In genomic region chr5:173498286-173498685, GRCh38 we compare ENCODE assay signal across 13 cellular contexts.
DNase-seq lines count a peak whose midpoint lies in the region; ATAC-seq, FAIRE-seq and TF ChIP-seq lines count a peak whose summit lies in the region.
"Had no signal": no experiment of that assay in that cellular context is flagged by ENCODE, and none has a peak within 500 bp of the region (broad histone marks: within the 10 kb centered on the region; RNA-seq: fewer than 3 reads in every experiment).

No MANE protein-coding gene starts in this region.

- no peak overlapping the region for H3K4me3 ChIP-seq in HepG2 (replicated peaks in 1 of 3; ENCODE audit: insufficient read depth in 1 of 3, low read depth in 2 of 3, low read length in 3 of 3)
- H3K4me3 ChIP-seq: vagina had no signal

- no peak for TF ChIP-seq POLR2A in HepG2 (IDR thresholded peaks at IDR 0.05; ENCODE audit: insufficient read depth in 1 of 2, low read depth in 2 of 2, low read length in 2 of 2)

- no peak for TF ChIP-seq CTCF in HepG2 (CRISPR knock-in tag; IDR thresholded peaks at IDR 0.05)

- H3K79me2 ChIP-seq in HepG2 (ENCODE audit: insufficient read depth, low read length): no peaks in the 10 kb centered on the region

- no peak for TF ChIP-seq EP300 in Ishikawa (IDR thresholded peaks at IDR 0.05; ENCODE audit: borderline replicate concordance)
- no peak for TF ChIP-seq EP300 in HepG2 (IDR thresholded peaks at IDR 0.05; ENCODE audit: low read depth in 2 of 2, low read length in 2 of 2)
- TF ChIP-seq EP300 in HepG2 (CRISPR knock-in tag; IDR thresholded peaks at IDR 0.05; ENCODE audit: borderline replicate concordance): no peak

- no peaks in the 10 kb centered on the region for H3K36me3 ChIP-seq in HepG2 (replicated peaks in 1 of 2; ENCODE audit: control insufficient read depth in 1 of 2, insufficient read depth in 2 of 2, low read length in 2 of 2)
- H3K36me3 ChIP-seq: vagina had no signal

- CTCF ChIA-PET in HepG2 (lab: Yijun Ruan, JAX; ENCODE audit: low intra/inter-chr PET ratio, low total read pairs): no interaction called here

- H4K20me1 ChIP-seq in HepG2 (ENCODE audit: insufficient read depth, low read length): no peaks in the 10 kb centered on the region

- in situ Hi-C loops in HepG2 (cut with HindIII; ENCODE audit: extremely low pct_ligation_motif_present, low pct_unique_long_range_greater_than_20kb): no loop called here

- no peak overlapping the region for H3K27ac ChIP-seq in HepG2 (ENCODE audit: extremely low read length, insufficient read depth, low read length)
- H3K27ac ChIP-seq: HL-60, vagina had no signal

- H3K9me3 ChIP-seq in HepG2 (ENCODE audit: low read length): no peaks in the 10 kb centered on the region
- H3K9me3 ChIP-seq: vagina had no signal

- H3K4me2 ChIP-seq in HepG2 (ENCODE audit: low read depth, low read length): 0 out of 2 replicates have a peak overlapping the region, but pooled peaks have one; percentile 60

- ATAC-seq in HepG2 (no peak), HG03039 (IDR thresholded peaks at IDR 0.05; ENCODE audit: unreplicated experiment) (no peak), HG03175 (IDR thresholded peaks at IDR 0.05; ENCODE audit: unreplicated experiment) (no peak), GM21529 (IDR thresholded peaks at IDR 0.05; ENCODE audit: unreplicated experiment) (no peak)

- H3K27me3 ChIP-seq in HepG2 (ENCODE audit: control insufficient read depth in 1 of 2, insufficient read depth in 2 of 2, low read length in 2 of 2): peaks cover 0 to 34% of the 10 kb centered on the region in 2 experiments; a peak in 2 of 5 replicates
- H3K27me3 ChIP-seq: vagina had no signal

- TF ChIP-seq RAD21 in Ishikawa (IDR thresholded peaks at IDR 0.05; ENCODE audit: low read depth) (no peak), HepG2 (CRISPR knock-in tag; IDR thresholded peaks at IDR 0.05) (no peak)

- FAIRE-seq in HepG2 (lab: Jason Lieb, UNC) (no peak), urothelium cell line (lab: Jason Lieb, UNC) (no peak)
- FAIRE-seq: TTC549 had no signal

- peaks cover 51% of the 10 kb centered on the region for H3K4me1 ChIP-seq in HepG2 (ENCODE audit: insufficient read depth, low read length)

- H3K9ac ChIP-seq in HepG2 (ENCODE audit: insufficient read depth, low read depth, low read length): no peak overlapping the region

- POLR2A ChIA-PET in HepG2 (lab: Yijun Ruan, JAX): interaction anchor here (1.0 kb wide), 1 partner anchor 166 kb away, joined by 3 read pairs; no protein-coding TSS in a partner anchor

- WGBS in HepG2 (ENCODE audit: low lambda C conversion rate): 55% methylated on average over 9 of the region's 9 CpGs

- intact Hi-C loops in HepG2 (cut with micrococcal nuclease; ENCODE audit: unreplicated experiment): no loop called here

- BruUV-seq in HepG2 (replicated peaks; lab: Mats Ljungman, UMichigan): no TSS peak

- DNase-seq in epidermal melanocyte (ENCODE audit: insufficient read length, low spot score): peak; percentile 22
- no peak for DNase-seq in HepG2 (ENCODE audit: low spot score)
- peak; percentile 46 for DNase-seq in urothelium cell line (ENCODE audit: low spot score)
- DNase-seq: caudate nucleus, GDM1, NCI-H187 had no signal

- no peak overlapping the region for H2AFZ ChIP-seq in HepG2 (ENCODE audit: low read length)

TF ChIP-seq in Ishikawa, 13 proteins besides CTCF, POLR2A, EP300 and RAD21:
- TF ChIP-seq NFIC (IDR thresholded peaks at IDR 0.05): no peak
- peak; percentile 52; the same call in 1 of the 2 replicates for TF ChIP-seq TEAD4 (IDR thresholded peaks at IDR 0.05)

TF ChIP-seq in HepG2, 621 proteins besides CTCF, POLR2A, EP300 and RAD21:
- TF ChIP-seq ZFAT (CRISPR knock-in tag; conservative IDR thresholded peaks at IDR 0.05) (no peak), THRA (CRISPR knock-in tag; IDR thresholded peaks at IDR 0.05; ENCODE audit: borderline replicate concordance) (no peak), ZNF572 (CRISPR knock-in tag; IDR thresholded peaks at IDR 0.05) (no peak), ZKSCAN5 (CRISPR knock-in tag; IDR thresholded peaks at IDR 0.05) (no peak), PRMT3 (CRISPR knock-in tag; IDR thresholded peaks at IDR 0.05; ENCODE audit: borderline replicate concordance, low read depth) (no peak), ARNT2 (CRISPR knock-in tag; IDR thresholded peaks at IDR 0.05; ENCODE audit: low read depth) (no peak), RXRA (CRISPR knock-in tag; IDR thresholded peaks at IDR 0.05) (no peak), PTBP1 (IDR thresholded peaks at IDR 0.05; ENCODE audit: low read depth, low read length, poor library complexity, severe bottlenecking) (no peak), ZNF614 (CRISPR knock-in tag; IDR thresholded peaks at IDR 0.05; ENCODE audit: borderline replicate concordance) (no peak), ZNF674 (CRISPR knock-in tag; IDR thresholded peaks at IDR 0.05; ENCODE audit: low read depth) (no peak), ZBTB38 (CRISPR knock-in tag; IDR thresholded peaks at IDR 0.05) (no peak), ZFP36L1 (CRISPR knock-in tag; IDR thresholded peaks at IDR 0.05) (no peak), ZNF543 (CRISPR knock-in tag; IDR thresholded peaks at IDR 0.05) (no peak), JDP2 (CRISPR knock-in tag; IDR thresholded peaks at IDR 0.05; ENCODE audit: borderline replicate concordance) (no peak)
